1 cellular context compared by ENCODE assay signal in genomic region chr1:27725374-27726172, GRCh38.
TF ChIP-seq lines count a peak whose summit lies in the region.

FAM76A (plus strand) TSS chr1:27725961; CDS start chr1:27726081, 120 bp downstream.

TF ChIP-seq in SK-N-SH, 30 proteins besides CTCF, POLR2A, EP300 and RAD21 (continued from another document):
- TF ChIP-seq REST (IDR thresholded peaks at IDR 0.05; ENCODE audit: low read depth, low read length) (peak; percentile 47; the same call in 1 of the 2 replicates), MEF2A (IDR thresholded peaks at IDR 0.05; ENCODE audit: borderline replicate concordance, low read depth) (no peak), USF2 (IDR thresholded peaks at IDR 0.05; ENCODE audit: borderline replicate concordance, low read depth, low read length) (no peak), TEAD4 (IDR thresholded peaks at IDR 0.05; ENCODE audit: borderline replicate concordance, insufficient read depth) (no peak), TCF12 (IDR thresholded peaks at IDR 0.05) (no peak), RXRA (IDR thresholded peaks at IDR 0.05; ENCODE audit: borderline replicate concordance, low read depth) (no peak), GATA2 (CRISPR knock-in tag; IDR thresholded peaks at IDR 0.05) (no peak), MXI1 (IDR thresholded peaks at IDR 0.05; ENCODE audit: low read depth, low read length) (peak; percentile 81; the same call in 1 of the 2 replicates), CHD2 (IDR thresholded peaks at IDR 0.05; ENCODE audit: low read length, partially characterized antibody) (peak; percentile 100), RFX5 (IDR thresholded peaks at IDR 0.05; ENCODE audit: low read length) (no peak; the same call in 1 of the 2 replicates), FOXM1 (IDR thresholded peaks at IDR 0.05; ENCODE audit: low read depth) (no peak), GABPA (IDR thresholded peaks at IDR 0.05; ENCODE audit: low read depth) (no peak)
